ENCODE assay signal across 8 cellular contexts in genomic region chr5:134466241-134467069, GRCh38. TPM values are rescaled to one million over a fixed set of nuclear protein-coding genes. Genes with fewer than 3 reads are reported as not detected.
DNase-seq lines count a peak whose midpoint lies in the region; ATAC-seq, FAIRE-seq and TF ChIP-seq lines count a peak whose summit lies in the region.

No MANE protein-coding gene starts in this region.

- DNase-seq in GM10248 (ENCODE audit: extremely low spot score): peak; percentile 65
- DNase-seq in NCI-H2171 (lab: John Stamatoyannopoulos, UW): peak; percentile 56
- DNase-seq in WTC11 (ENCODE audit: low spot score): peak; percentile 89
- DNase-seq in cerebellum (ENCODE audit: low spot score): peak; percentile 82
- peak; percentile 91 for DNase-seq in iris pigment epithelial cell (ENCODE audit: low read depth)
- peak; percentile 95 for DNase-seq in smooth muscle cell of the brain vasculature (ENCODE audit: low read depth, low spot score)
- no peak for DNase-seq in D721Med (ENCODE audit: insufficient read length, low spot score)

- FAIRE-seq in D721Med (lab: Jason Lieb, UNC): no peak

- 0 out of 2 replicates have a peak, but pooled peaks cover 3% of the 10 kb centered on the region for H3K9me3 Mint-ChIP-seq in WTC11

- POLR2A ChIA-PET in GM10248 (lab: Yijun Ruan, JAX): interaction anchor here (0.6 kb wide), 1 partner anchor 118 kb away, joined by 3 read pairs; no protein-coding TSS in a partner anchor
- POLR2A ChIA-PET in WTC11 (lab: Charles Lee): interaction anchor here (0.5 to 3.5 kb wide), 21 partner anchors 11 to 438 kb away, joined by 3 to 55 read pairs (median 8); partner anchors contain the start of genes CDKN2AIPNL, JADE2, PCBD2 and PPP2CA

- peaks cover 20% of the 10 kb centered on the region for H3K4me1 Mint-ChIP-seq in WTC11

- peak overlapping the region; percentile 86 for H3K4me3 Mint-ChIP-seq in WTC11

- peak overlapping the region; percentile 94 for H3K27ac Mint-ChIP-seq in WTC11

- no peaks in the 10 kb centered on the region for H3K27me3 Mint-ChIP-seq in WTC11 (ENCODE audit: low read depth)

- H3K36me3 Mint-ChIP-seq in WTC11: no peaks in the 10 kb centered on the region

- ATAC-seq in HG02840 (IDR thresholded peaks at IDR 0.05; ENCODE audit: low FRiP score, unreplicated experiment): peak; percentile 25
- ATAC-seq in WTC11: peak; percentile 86

- TF ChIP-seq CTCF in GM10248 (IDR thresholded peaks at IDR 0.05; ENCODE audit: control extremely low read depth, extremely low read depth, low read depth, missing control alignments) (no peak), WTC11 (IDR thresholded peaks at IDR 0.05) (no peak), D721Med (IDR thresholded peaks at IDR 0.05; ENCODE audit: insufficient read depth, missing control alignments) (no peak)

- CTCF ChIA-PET in GM10248 (lab: Yijun Ruan, JAX): interaction anchor here (0.9 to 2.0 kb wide), 13 partner anchors 10 to 126 kb away, joined by 3 to 9 read pairs (median 4); partner anchors contain the start of gene CDKN2AIPNL
- CTCF ChIA-PET in WTC11 (lab: Charles Lee): interaction anchor here (0.6 to 4.5 kb wide), 23 partner anchors 10 to 442 kb away, joined by 3 to 54 read pairs (median 4); partner anchors contain the start of genes CDKN2AIPNL, JADE2 and UBE2B

TF ChIP-seq in WTC11, 78 proteins besides CTCF, POLR2A, EP300 and RAD21:
- TF ChIP-seq ZNF232 (CRISPR knock-in tag; IDR thresholded peaks at IDR 0.05): 0 out of 2 replicates have a peak, but pooled peaks have one; percentile 14
- TF ChIP-seq TP53 (CRISPR knock-in tag; IDR thresholded peaks at IDR 0.05): 0 out of 2 replicates have a peak, but pooled peaks have one; percentile 41
- no peak for TF ChIP-seq CREB1 (CRISPR knock-in tag; IDR thresholded peaks at IDR 0.05)
- TF ChIP-seq NFYB (CRISPR knock-in tag; conservative IDR thresholded peaks at IDR 0.05; ENCODE audit: low read depth): 0 out of 2 replicates have a peak, but pooled peaks have one; percentile 20
- no peak for TF ChIP-seq MXD4 (CRISPR knock-in tag; IDR thresholded peaks at IDR 0.05; ENCODE audit: borderline replicate concordance)
- peak; percentile 16; the same call in 1 of the 2 replicates for TF ChIP-seq FOXK1 (CRISPR knock-in tag; IDR thresholded peaks at IDR 0.05)
- peak; percentile 18; the same call in 1 of the 2 replicates for TF ChIP-seq SP1 (CRISPR knock-in tag; conservative IDR thresholded peaks at IDR 0.05)

RNA-seq across cellular contexts. Expression of gene CDKN2AIPNL, which starts 54.8 kb away (rescaled TPM):
- total RNA-seq in WTC11 (2021) (54.3 to 60.7 TPM (median 59.8 TPM) in 3 replicates), cerebellum (26.9 TPM)

RNA-seq across cellular contexts. Expression of gene JADE2, which starts 59.0 kb away (rescaled TPM):
- total RNA-seq in WTC11 (2021) (39.4 to 46.2 TPM (median 40.8 TPM) in 3 replicates), cerebellum (4.5 TPM)
